ENCODE assay signal across 8 cellular contexts in genomic region chr15:59501531-59502113, GRCh38.
DNase-seq lines count a peak whose midpoint lies in the region; ATAC-seq and TF ChIP-seq lines count a peak whose summit lies in the region.

No MANE protein-coding gene starts in this region.

- H3K4me3 ChIP-seq in GM23248, result no peak overlapping the region

- no peaks in the 10 kb centered on the region for H3K79me2 ChIP-seq in GM23248 (ENCODE audit: insufficient read depth)

- no peaks in the 10 kb centered on the region for H3K4me1 Mint-ChIP-seq in nephron progenitor cell

- peak; percentile 35 for DNase-seq in COR-L47 (lab: John Stamatoyannopoulos, UW)
- DNase-seq in GM23248, result peak; percentile 70
- DNase-seq in OCI-M1 (lab: John Stamatoyannopoulos, UW), result peak; percentile 80
- peak; percentile 51 to 71 for DNase-seq in dermis microvascular lymphatic vessel endothelial cell (ENCODE audit: low read depth in 2 of 2)
- DNase-seq in nephron progenitor cell, result peak; percentile 63
- no peak for DNase-seq in stimulated activated CD4-positive, alpha-beta T cell treated with anti-CD3 and anti-CD28 coated beads, Interleukin-12 subunit alpha, Interleukin-12 subunit beta, amount 100 ng/mL, for 4 hours
- no peak for DNase-seq in activated gamma-delta T cell treated with Interleukin-2 at 50 U/mL for 16 hours

- 47 to 48% methylated on average over 5 of the region's 5 CpGs for WGBS in GM23248 (ENCODE audit: low coverage in 1 of 2, low lambda C conversion rate in 2 of 2, missing lambda C conversion rate in 2 of 2), 2 experiments

- H3K4me1 ChIP-seq in GM23248 (ENCODE audit: insufficient read depth), result no peaks in the 10 kb centered on the region

- no peak overlapping the region for H2AFZ ChIP-seq in GM23248

- H3K36me3 ChIP-seq in GM23248 (ENCODE audit: low read depth), result no peaks in the 10 kb centered on the region

- H3K9me3 ChIP-seq in GM23248 (ENCODE audit: low read depth), result no peaks in the 10 kb centered on the region

- H3K27me3 ChIP-seq in GM23248 (replicated peaks; ENCODE audit: insufficient read depth), result no peaks in the 10 kb centered on the region

- no peak overlapping the region for H3K9ac ChIP-seq in GM23248

- H3K4me2 ChIP-seq in GM23248 (ENCODE audit: unreplicated experiment), result no peak overlapping the region

- no peak overlapping the region for H3K27ac ChIP-seq in GM23248

- no peaks in the 10 kb centered on the region for H3K9me2 ChIP-seq in GM23248 (ENCODE audit: insufficient read depth)

- peak; percentile 83 for TF ChIP-seq CTCF in nephron progenitor cell (IDR thresholded peaks at IDR 0.05)

- peaks cover 9% of the 10 kb centered on the region for H3K27me3 Mint-ChIP-seq in nephron progenitor cell (ENCODE audit: low read depth, poor library complexity)

- H3F3A ChIP-seq in GM23248 (ENCODE audit: insufficient read depth), result no peaks in the 10 kb centered on the region

- H3K36me3 Mint-ChIP-seq in nephron progenitor cell (ENCODE audit: low read depth), result no peaks in the 10 kb centered on the region

- in situ Hi-C loops in GM23248 (cut with MboI), result loop anchor here (25.0 kb wide), 1 partner anchor 1264 kb away; no protein-coding TSS in a partner anchor

- ATAC-seq in GM18511 (IDR thresholded peaks at IDR 0.05; ENCODE audit: unreplicated experiment), result no peak

- no peaks in the 10 kb centered on the region for H3K9me3 Mint-ChIP-seq in nephron progenitor cell

- no peaks in the 10 kb centered on the region for H4K20me1 ChIP-seq in GM23248 (ENCODE audit: insufficient read depth)

- no peak overlapping the region for H3K4me3 Mint-ChIP-seq in nephron progenitor cell

- H3K27ac Mint-ChIP-seq in nephron progenitor cell, result no peak overlapping the region

Comparison
In these comparisons a context has a peak if more than half of its experiments do, and no peak if none do; other contexts are left out.
1. DNase-seq: peak in COR-L47 (single experiment), GM23248 (single experiment), OCI-M1 (single experiment), dermis microvascular lymphatic vessel endothelial cell (2 of 2) and nephron progenitor cell (single experiment); none in stimulated activated CD4-positive, alpha-beta T cell treated with anti-CD3 and anti-CD28 coated beads, Interleukin-12 subunit alpha, Interleukin-12 subunit beta, amount 100 ng/mL, for 4 hours (single experiment) and activated gamma-delta T cell treated with Interleukin-2 at 50 U/mL for 16 hours (single experiment).